In the genomic region with DNA sequence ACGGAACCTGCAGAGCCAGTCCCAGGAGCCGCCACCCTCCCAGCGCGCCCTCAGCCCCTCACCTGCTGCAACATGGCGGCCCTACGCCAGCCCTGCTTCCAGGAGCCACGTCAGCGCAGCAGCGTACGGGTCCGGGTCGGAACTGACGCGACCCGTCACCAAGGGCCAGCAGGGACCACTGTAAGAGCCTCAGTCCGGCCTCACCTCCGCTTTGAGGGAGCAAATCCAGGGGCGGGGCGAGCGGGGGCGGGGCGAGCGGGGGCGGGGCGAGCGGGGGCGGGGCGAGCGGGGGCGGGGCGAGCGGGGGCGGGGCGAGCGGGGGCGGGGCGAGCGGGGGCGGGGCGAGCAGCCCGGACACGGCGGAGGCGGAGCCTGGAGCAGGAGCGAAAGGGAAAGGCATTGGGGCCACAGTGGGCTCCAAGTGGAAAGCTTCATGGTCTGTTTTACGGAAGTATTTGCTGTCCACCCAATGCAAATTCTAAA, we compare ENCODE assay signal across 8 cellular contexts. TPM values are rescaled to one million over a fixed set of nuclear protein-coding genes. Genes with fewer than 3 reads are reported as not detected.
DNase-seq lines count a peak whose midpoint lies in the region; ATAC-seq, FAIRE-seq and TF ChIP-seq lines count a peak whose summit lies in the region.
"Not testable (repeated sequence)": the region's sequence is repeated elsewhere in the genome, so short reads cannot be mapped to it uniquely, and the experiment has no call there.

A gene (minus strand): TSS at position 109 of the 483 bp plus-strand sequence. CDS start 35 bp downstream, at position 74.

- DNase-seq in EH (ENCODE audit: low read depth) = peak; percentile 82
- DNase-seq in H7 = peak; percentile 84
- DNase-seq in LNCaP clone FGC (ENCODE audit: low read depth) = peak; percentile 25
- peak; percentile 71 for DNase-seq in activated naive CD4-positive, alpha-beta T cell treated with Interleukin-2 at 50 U/mL for 16 hours
- peak; percentile 57 to 59 for DNase-seq in frontal cortex (ENCODE audit: low spot score in 2 of 2)
- DNase-seq in neural crest cell (ENCODE audit: low read depth, low spot score) = peak; percentile 49
- DNase-seq in stimulated activated naive CD4-positive, alpha-beta T cell (lab: John Stamatoyannopoulos, UW) = peak; percentile 27 to 85 (median 68)

- not testable (repeated sequence) for H3K36me3 Mint-ChIP-seq in neural crest cell (ENCODE audit: low read depth)

- not testable (repeated sequence) for H3K9me3 Mint-ChIP-seq in neural crest cell

- H3K27me3 ChIP-seq in H7 (ENCODE audit: control insufficient read depth, insufficient read depth, low read length) = not testable (repeated sequence)

- peak within 1 kb of the TSS; percentile 52 for H3K4me3 ChIP-seq in H7 (ENCODE audit: insufficient read depth, low read depth, low read length)
- H3K4me3 ChIP-seq in LNCaP clone FGC (ENCODE audit: low read depth, low read length) = peak within 1 kb of the TSS; percentile 64

- H3K27ac Mint-ChIP-seq in neural crest cell (ENCODE audit: unreplicated experiment) = peak within 1 kb of the TSS; percentile 87

- TF ChIP-seq CTCF in LNCaP clone FGC (IDR thresholded peaks at IDR 0.05; ENCODE audit: control insufficient read depth, extremely low read depth, insufficient read depth); neural crest cell (conservative IDR thresholded peaks at IDR 0.05): not testable (repeated sequence)

- not testable (repeated sequence) for FAIRE-seq in frontal cortex (lab: Jason Lieb, UNC)

- peak; percentile 96 for ATAC-seq in SK-N-SH treated with all-trans-retinoic acid at 6 μM for 48 hours

- H3K4me1 Mint-ChIP-seq in neural crest cell = not testable (repeated sequence)

- not testable (repeated sequence) for H3K27me3 Mint-ChIP-seq in neural crest cell (ENCODE audit: low read depth)

- peak within 1 kb of the TSS; percentile 95 for H3K4me3 Mint-ChIP-seq in neural crest cell

- H3K36me3 ChIP-seq in H7 (replicated peaks; ENCODE audit: control insufficient read depth, insufficient read depth, low read length) = not testable (repeated sequence)

RNA-seq across cellular contexts. Expression of the gene that starts here (rescaled TPM):
- 7.1 and 15.1 TPM in 2 replicates for total RNA-seq in H7 (2014; rRNA removed; shearing (Covaris generic))
- total RNA-seq in frontal cortex (47.7 TPM), neural crest cell (9.2 and 15.3 TPM in 2 replicates)

Comparison
In these comparisons a context has a peak if more than half of its experiments do, and no peak if none do; other contexts are left out.
1. Peak in every context shown above with its lines: DNase-seq, ATAC-seq and H3K4me3 ChIP-seq.
2. DNase-seq: peak in every context shown above with its lines; median percentile 84 in H7; 82 in EH; 71 in activated naive CD4-positive, alpha-beta T cell treated with Interleukin-2 at 50 U/mL for 16 hours; 68 in stimulated activated naive CD4-positive, alpha-beta T cell; 58 in frontal cortex; 49 in neural crest cell; 25 in LNCaP clone FGC.